Comparison of ENCODE assay signal across 8 cellular contexts in genomic region chr11:57516061-57516443, GRCh38. TPM values are rescaled to one million over a fixed set of nuclear protein-coding genes. Genes with fewer than 3 reads are reported as not detected.
DNase-seq lines count a peak whose midpoint lies in the region; ATAC-seq and TF ChIP-seq lines count a peak whose summit lies in the region.

No MANE protein-coding gene starts in this region.

- no peak for TF ChIP-seq CTCF in breast epithelium (IDR thresholded peaks at IDR 0.05)

- peaks cover 12% of the 10 kb centered on the region for H3K36me3 Mint-ChIP-seq in stimulated activated naive CD8-positive, alpha-beta T cell treated with anti-CD3 and anti-CD28 coated beads, Interleukin-15, Interleukin-2, amounts not matched to agents 100 ng/mL and 50 ng/mL, for 24 hours (ENCODE audit: low read depth)

- H3K9me3 ChIP-seq in breast epithelium: no peaks in the 10 kb centered on the region
- no peaks in the 10 kb centered on the region for H3K9me3 ChIP-seq in mucosa of rectum (ENCODE audit: control insufficient read depth in 2 of 2, low read length in 2 of 2)
- no peaks in the 10 kb centered on the region for H3K9me3 ChIP-seq in aorta (ENCODE audit: control insufficient read depth, low read length)

- H3K9ac ChIP-seq in mucosa of rectum (ENCODE audit: low read depth in 1 of 2, low read length in 2 of 2): peak overlapping the region; percentile 60 to 71

- peaks cover 3% of the 10 kb centered on the region for H3K27me3 Mint-ChIP-seq in stimulated activated naive CD8-positive, alpha-beta T cell treated with anti-CD3 and anti-CD28 coated beads, Interleukin-15, Interleukin-2, amounts not matched to agents 100 ng/mL and 50 ng/mL, for 24 hours

- intact Hi-C loops in breast epithelium (cut with DNase I; ENCODE audit: low total_unique reads): no loop called here
- intact Hi-C loops in aorta (cut with DNase I): no loop called here

- H3K27me3 ChIP-seq in breast epithelium: no peaks in the 10 kb centered on the region
- no peaks in the 10 kb centered on the region for H3K27me3 ChIP-seq in mucosa of rectum (ENCODE audit: control insufficient read depth in 2 of 2, insufficient read depth in 2 of 2, low read length in 2 of 2)
- no peaks in the 10 kb centered on the region for H3K27me3 ChIP-seq in aorta (ENCODE audit: control insufficient read depth in 1 of 2, insufficient read depth in 2 of 2, low read length in 1 of 2)

- H3K4me3 ChIP-seq in breast epithelium: peak overlapping the region; percentile 86 to 92 (median 90)
- peak overlapping the region; percentile 76 to 87 for H3K4me3 ChIP-seq in mucosa of rectum (ENCODE audit: low read length in 2 of 2)
- peak overlapping the region; percentile 68 to 73 for H3K4me3 ChIP-seq in aorta (ENCODE audit: low read length in 2 of 2)

- H3K36me3 ChIP-seq in breast epithelium (no peaks in the 10 kb centered on the region), mucosa of rectum (ENCODE audit: control insufficient read depth in 2 of 2, insufficient read depth in 2 of 2, low read length in 2 of 2) (no peaks in the 10 kb centered on the region), aorta (ENCODE audit: control insufficient read depth in 1 of 2, insufficient read depth in 2 of 2, low read length in 1 of 2) (no peaks in the 10 kb centered on the region)

- TF ChIP-seq POLR2A in breast epithelium (IDR thresholded peaks at IDR 0.05): no peak

- H3K27ac ChIP-seq in breast epithelium (peak overlapping the region in 1 of 2 donors; percentile 66), mucosa of rectum (ENCODE audit: low read depth in 2 of 2, low read length in 2 of 2) (no peak overlapping the region), aorta (ENCODE audit: low read depth in 1 of 2, low read length in 2 of 2) (no peak overlapping the region)

- peaks cover 32% of the 10 kb centered on the region for H3K4me1 Mint-ChIP-seq in stimulated activated naive CD8-positive, alpha-beta T cell treated with anti-CD3 and anti-CD28 coated beads, Interleukin-15, Interleukin-2, amounts not matched to agents 100 ng/mL and 50 ng/mL, for 24 hours (ENCODE audit: low read depth)

- H3K4me1 ChIP-seq in breast epithelium: peaks cover 3 to 8% of the 10 kb centered on the region in 2 donors
- peaks cover 6% of the 10 kb centered on the region in 2 donors for H3K4me1 ChIP-seq in mucosa of rectum (ENCODE audit: control insufficient read depth in 2 of 2, insufficient read depth in 2 of 2, low read length in 2 of 2)
- H3K4me1 ChIP-seq in aorta (ENCODE audit: control insufficient read depth in 1 of 2, insufficient read depth in 2 of 2, low read length in 2 of 2): no peaks in the 10 kb centered on the region

- DNase-seq in stimulated activated naive CD8-positive, alpha-beta T cell treated with anti-CD3 and anti-CD28 coated beads, Interleukin-15, Interleukin-2, amounts not matched to agents 100 U/mL and 50 U/mL, for 24 hours: no peak
- DNase-seq in breast epithelium (ENCODE audit: low spot score in 2 of 2) (no peak), aorta (no peak), SW 1271 (lab: John Stamatoyannopoulos, UW) (no peak), NCI-H82 treated with DMSO at 0.1 percent for 48 hours (lab: John Stamatoyannopoulos, UW; ENCODE audit: unreplicated experiment) (no peak), NCI-H226 (no peak)

- whole genome bisulfite sequencing in aorta, 2 donors: 28 to 30% methylated on average over 5 of the region's 5 CpGs

- H3K9me3 Mint-ChIP-seq in stimulated activated naive CD8-positive, alpha-beta T cell treated with anti-CD3 and anti-CD28 coated beads, Interleukin-15, Interleukin-2, amounts not matched to agents 100 ng/mL and 50 ng/mL, for 24 hours: no peaks in the 10 kb centered on the region

- ATAC-seq in stimulated activated naive CD8-positive, alpha-beta T cell treated with anti-CD3 and anti-CD28 coated beads, Interleukin-15, Interleukin-2, amounts not matched to agents 100 U/mL and 50 U/mL, for 24 hours: no peak
- no peak for ATAC-seq in aorta (ENCODE audit: low FRiP score)

- peak overlapping the region; percentile 83 for H3K27ac Mint-ChIP-seq in stimulated activated naive CD8-positive, alpha-beta T cell treated with anti-CD3 and anti-CD28 coated beads, Interleukin-15, Interleukin-2, amounts not matched to agents 100 ng/mL and 50 ng/mL, for 24 hours

- H3K4me3 Mint-ChIP-seq in stimulated activated naive CD8-positive, alpha-beta T cell treated with anti-CD3 and anti-CD28 coated beads, Interleukin-15, Interleukin-2, amounts not matched to agents 100 ng/mL and 50 ng/mL, for 24 hours: peak overlapping the region; percentile 95

RNA-seq across cellular contexts. Expression of gene SLC43A1, which starts 0.6 kb away (rescaled TPM):
- total RNA-seq in breast epithelium (10 to 100 TPM; 12.0 to 23.4 (median 13.4) TPM), aorta (10 to 100 TPM in 1 of 2 donors, 1 to 10 TPM in 1; 7.6 to 15.8 TPM)
- 10 to 100 TPM in 1 of 2 donors, 1 to 10 TPM in 1; 8.6 to 19.6 TPM for polyA plus RNA-seq in aorta

RNA-seq across cellular contexts. Expression of gene TIMM10, which starts 14.5 kb away (rescaled TPM):
- total RNA-seq in breast epithelium (10 to 100 TPM; 37.2 to 56.4 (median 45.9) TPM), aorta (10 to 100 TPM; 30.8 to 40.0 TPM)
- polyA plus RNA-seq in aorta: 10 to 100 TPM; 34.7 to 71.1 TPM

RNA-seq across cellular contexts. Expression of gene SMTNL1, which starts 21.3 kb away (rescaled TPM):
- total RNA-seq in breast epithelium (not detected), aorta (not detected)
- polyA plus RNA-seq in aorta: not detected

RNA-seq across cellular contexts. Expression of gene UBE2L6, which starts 51.4 kb away (rescaled TPM):
- total RNA-seq in breast epithelium: 10 to 100 TPM; 25.9 to 66.2 (median 48.1) TPM
- total RNA-seq in aorta: 10 to 100 TPM; 42.0 to 68.9 TPM
- 10 to 100 TPM; 44.8 to 45.2 TPM for polyA plus RNA-seq in aorta

RNA-seq across cellular contexts. Expression of gene RTN4RL2, which starts 55.7 kb away (rescaled TPM):
- total RNA-seq in breast epithelium (1 to 10 TPM in 2 of 3 donors, under 1 TPM in 1; 0.32 to 2.3 (median 1.8) TPM), aorta (1 to 10 TPM; 1.1 to 4.3 TPM)
- polyA plus RNA-seq in aorta: under 1 TPM in 1 of 2 donors, not detected in 1; 0.20 TPM
